Comparison of ENCODE assay signal across 1 cellular context in the genomic region with DNA sequence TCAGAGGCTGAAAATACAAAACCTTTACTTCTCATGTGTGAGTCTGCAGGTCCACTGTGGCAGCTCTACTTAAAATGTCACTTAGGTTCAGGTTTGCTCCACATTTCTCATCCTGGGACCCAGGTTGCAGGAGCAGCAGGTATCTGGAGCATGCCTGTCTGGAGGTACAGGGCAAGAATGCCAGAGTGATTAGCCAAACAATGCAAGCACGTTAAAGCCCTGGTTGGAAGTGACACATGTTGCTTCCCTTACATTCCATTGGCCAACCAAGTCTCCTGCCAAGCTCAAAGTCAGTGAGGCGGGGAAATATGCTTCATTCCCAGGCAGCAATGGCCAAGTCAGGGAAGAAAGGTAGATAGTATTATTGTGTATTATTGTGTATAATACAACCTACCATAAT.
TF ChIP-seq lines count a peak whose summit lies in the region.

No MANE protein-coding gene starts in this region.

TF ChIP-seq in H1, 55 proteins besides CTCF, POLR2A, EP300 and RAD21:
- TF ChIP-seq E2F6 (IDR thresholded peaks at IDR 0.05) (peak; percentile 41; the same call in 1 of the 2 replicates), TEAD4 (IDR thresholded peaks at IDR 0.05; ENCODE audit: low read depth, low read length) (peak; percentile 98), HDAC6 (IDR thresholded peaks at IDR 0.05; ENCODE audit: low read depth, low read length) (no peak), EZH2 (IDR thresholded peaks at IDR 0.05; ENCODE audit: low read depth, low read length, severe bottlenecking) (no peak), SP2 (IDR thresholded peaks at IDR 0.05; ENCODE audit: low read length) (no peak), HDAC2 (IDR thresholded peaks at IDR 0.05; ENCODE audit: borderline replicate concordance in 1 of 2, low read depth in 2 of 2, low read length in 2 of 2) (peak in 1 of 2 experiments; percentile 15; a peak in 1 of 4 replicates), CBX8 (IDR thresholded peaks at IDR 0.05; ENCODE audit: borderline replicate concordance, low read depth, low read length) (no peak), JUN (IDR thresholded peaks at IDR 0.05; ENCODE audit: low read depth, low read length) (no peak), GTF2F1 (IDR thresholded peaks at IDR 0.05; ENCODE audit: borderline replicate concordance, low read depth, low read length) (no peak), RXRA (IDR thresholded peaks at IDR 0.05; ENCODE audit: insufficient read depth, low read depth, low read length) (no peak), NANOG (IDR thresholded peaks at IDR 0.05; ENCODE audit: insufficient read depth, low read depth, low read length, poor library complexity, severe bottlenecking) (peak; percentile 98), CREB1 (IDR thresholded peaks at IDR 0.05) (no peak), KDM5A (IDR thresholded peaks at IDR 0.05; ENCODE audit: low read length) (no peak), CEBPB (IDR thresholded peaks at IDR 0.05; ENCODE audit: low read depth, low read length) (0 out of 2 replicates have a peak, but pooled peaks have one; percentile 25), SIN3A (conservative IDR thresholded peaks at IDR 0.05 in 1 of 2, IDR thresholded peaks at IDR 0.05 in 1 of 2; ENCODE audit: low read depth in 1 of 2, low read length in 2 of 2) (peak in 1 of 2 experiments; percentile 51; a peak in 1 of 4 replicates), MAX (IDR thresholded peaks at IDR 0.05) (peak; percentile 78), SP1 (IDR thresholded peaks at IDR 0.05; ENCODE audit: low read depth, low read length) (peak; percentile 63), PHF8 (conservative IDR thresholded peaks at IDR 0.05; ENCODE audit: low read depth, low read length) (no peak), CHD2 (IDR thresholded peaks at IDR 0.05; ENCODE audit: low read length) (no peak), SIX5 (IDR thresholded peaks at IDR 0.05; ENCODE audit: low read depth, low read length) (no peak), SUZ12 (IDR thresholded peaks at IDR 0.05; ENCODE audit: low read length) (no peak), NRF1 (IDR thresholded peaks at IDR 0.05; ENCODE audit: low read depth, low read length) (no peak), TAF1 (IDR thresholded peaks at IDR 0.05; ENCODE audit: low read depth, low read length) (no peak)
- TF ChIP-seq, protein P1, sequence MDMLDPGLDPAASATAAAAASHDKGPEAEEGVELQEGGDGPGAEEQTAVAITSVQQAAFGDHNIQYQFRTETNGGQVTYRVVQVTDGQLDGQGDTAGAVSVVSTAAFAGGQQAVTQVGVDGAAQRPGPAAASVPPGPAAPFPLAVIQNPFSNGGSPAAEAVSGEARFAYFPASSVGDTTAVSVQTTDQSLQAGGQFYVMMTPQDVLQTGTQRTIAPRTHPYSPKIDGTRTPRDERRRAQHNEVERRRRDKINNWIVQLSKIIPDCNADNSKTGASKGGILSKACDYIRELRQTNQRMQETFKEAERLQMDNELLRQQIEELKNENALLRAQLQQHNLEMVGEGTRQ (IDR thresholded peaks at IDR 0.05; ENCODE audit: low read length): no peak
- TF ChIP-seq, protein P2, sequence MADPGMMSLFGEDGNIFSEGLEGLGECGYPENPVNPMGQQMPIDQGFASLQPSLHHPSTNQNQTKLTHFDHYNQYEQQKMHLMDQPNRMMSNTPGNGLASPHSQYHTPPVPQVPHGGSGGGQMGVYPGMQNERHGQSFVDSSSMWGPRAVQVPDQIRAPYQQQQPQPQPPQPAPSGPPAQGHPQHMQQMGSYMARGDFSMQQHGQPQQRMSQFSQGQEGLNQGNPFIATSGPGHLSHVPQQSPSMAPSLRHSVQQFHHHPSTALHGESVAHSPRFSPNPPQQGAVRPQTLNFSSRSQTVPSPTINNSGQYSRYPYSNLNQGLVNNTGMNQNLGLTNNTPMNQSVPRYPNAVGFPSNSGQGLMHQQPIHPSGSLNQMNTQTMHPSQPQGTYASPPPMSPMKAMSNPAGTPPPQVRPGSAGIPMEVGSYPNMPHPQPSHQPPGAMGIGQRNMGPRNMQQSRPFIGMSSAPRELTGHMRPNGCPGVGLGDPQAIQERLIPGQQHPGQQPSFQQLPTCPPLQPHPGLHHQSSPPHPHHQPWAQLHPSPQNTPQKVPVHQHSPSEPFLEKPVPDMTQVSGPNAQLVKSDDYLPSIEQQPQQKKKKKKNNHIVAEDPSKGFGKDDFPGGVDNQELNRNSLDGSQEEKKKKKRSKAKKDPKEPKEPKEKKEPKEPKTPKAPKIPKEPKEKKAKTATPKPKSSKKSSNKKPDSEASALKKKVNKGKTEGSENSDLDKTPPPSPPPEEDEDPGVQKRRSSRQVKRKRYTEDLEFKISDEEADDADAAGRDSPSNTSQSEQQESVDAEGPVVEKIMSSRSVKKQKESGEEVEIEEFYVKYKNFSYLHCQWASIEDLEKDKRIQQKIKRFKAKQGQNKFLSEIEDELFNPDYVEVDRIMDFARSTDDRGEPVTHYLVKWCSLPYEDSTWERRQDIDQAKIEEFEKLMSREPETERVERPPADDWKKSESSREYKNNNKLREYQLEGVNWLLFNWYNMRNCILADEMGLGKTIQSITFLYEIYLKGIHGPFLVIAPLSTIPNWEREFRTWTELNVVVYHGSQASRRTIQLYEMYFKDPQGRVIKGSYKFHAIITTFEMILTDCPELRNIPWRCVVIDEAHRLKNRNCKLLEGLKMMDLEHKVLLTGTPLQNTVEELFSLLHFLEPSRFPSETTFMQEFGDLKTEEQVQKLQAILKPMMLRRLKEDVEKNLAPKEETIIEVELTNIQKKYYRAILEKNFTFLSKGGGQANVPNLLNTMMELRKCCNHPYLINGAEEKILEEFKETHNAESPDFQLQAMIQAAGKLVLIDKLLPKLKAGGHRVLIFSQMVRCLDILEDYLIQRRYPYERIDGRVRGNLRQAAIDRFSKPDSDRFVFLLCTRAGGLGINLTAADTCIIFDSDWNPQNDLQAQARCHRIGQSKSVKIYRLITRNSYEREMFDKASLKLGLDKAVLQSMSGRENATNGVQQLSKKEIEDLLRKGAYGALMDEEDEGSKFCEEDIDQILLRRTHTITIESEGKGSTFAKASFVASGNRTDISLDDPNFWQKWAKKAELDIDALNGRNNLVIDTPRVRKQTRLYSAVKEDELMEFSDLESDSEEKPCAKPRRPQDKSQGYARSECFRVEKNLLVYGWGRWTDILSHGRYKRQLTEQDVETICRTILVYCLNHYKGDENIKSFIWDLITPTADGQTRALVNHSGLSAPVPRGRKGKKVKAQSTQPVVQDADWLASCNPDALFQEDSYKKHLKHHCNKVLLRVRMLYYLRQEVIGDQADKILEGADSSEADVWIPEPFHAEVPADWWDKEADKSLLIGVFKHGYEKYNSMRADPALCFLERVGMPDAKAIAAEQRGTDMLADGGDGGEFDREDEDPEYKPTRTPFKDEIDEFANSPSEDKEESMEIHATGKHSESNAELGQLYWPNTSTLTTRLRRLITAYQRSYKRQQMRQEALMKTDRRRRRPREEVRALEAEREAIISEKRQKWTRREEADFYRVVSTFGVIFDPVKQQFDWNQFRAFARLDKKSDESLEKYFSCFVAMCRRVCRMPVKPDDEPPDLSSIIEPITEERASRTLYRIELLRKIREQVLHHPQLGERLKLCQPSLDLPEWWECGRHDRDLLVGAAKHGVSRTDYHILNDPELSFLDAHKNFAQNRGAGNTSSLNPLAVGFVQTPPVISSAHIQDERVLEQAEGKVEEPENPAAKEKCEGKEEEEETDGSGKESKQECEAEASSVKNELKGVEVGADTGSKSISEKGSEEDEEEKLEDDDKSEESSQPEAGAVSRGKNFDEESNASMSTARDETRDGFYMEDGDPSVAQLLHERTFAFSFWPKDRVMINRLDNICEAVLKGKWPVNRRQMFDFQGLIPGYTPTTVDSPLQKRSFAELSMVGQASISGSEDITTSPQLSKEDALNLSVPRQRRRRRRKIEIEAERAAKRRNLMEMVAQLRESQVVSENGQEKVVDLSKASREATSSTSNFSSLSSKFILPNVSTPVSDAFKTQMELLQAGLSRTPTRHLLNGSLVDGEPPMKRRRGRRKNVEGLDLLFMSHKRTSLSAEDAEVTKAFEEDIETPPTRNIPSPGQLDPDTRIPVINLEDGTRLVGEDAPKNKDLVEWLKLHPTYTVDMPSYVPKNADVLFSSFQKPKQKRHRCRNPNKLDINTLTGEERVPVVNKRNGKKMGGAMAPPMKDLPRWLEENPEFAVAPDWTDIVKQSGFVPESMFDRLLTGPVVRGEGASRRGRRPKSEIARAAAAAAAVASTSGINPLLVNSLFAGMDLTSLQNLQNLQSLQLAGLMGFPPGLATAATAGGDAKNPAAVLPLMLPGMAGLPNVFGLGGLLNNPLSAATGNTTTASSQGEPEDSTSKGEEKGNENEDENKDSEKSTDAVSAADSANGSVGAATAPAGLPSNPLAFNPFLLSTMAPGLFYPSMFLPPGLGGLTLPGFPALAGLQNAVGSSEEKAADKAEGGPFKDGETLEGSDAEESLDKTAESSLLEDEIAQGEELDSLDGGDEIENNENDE (IDR thresholded peaks at IDR 0.05; ENCODE audit: insufficient replicate concordance, low read length): no peak
